In genomic region chr13:51698352-51698751, GRCh38 we compare ENCODE assay signal across 2 cellular contexts.
TF ChIP-seq lines count a peak whose summit lies in the region.

No MANE protein-coding gene starts in this region.

TF ChIP-seq in liver, 16 proteins besides CTCF, POLR2A, EP300 and RAD21 (continued from another document):
- TF ChIP-seq, protein P1, sequence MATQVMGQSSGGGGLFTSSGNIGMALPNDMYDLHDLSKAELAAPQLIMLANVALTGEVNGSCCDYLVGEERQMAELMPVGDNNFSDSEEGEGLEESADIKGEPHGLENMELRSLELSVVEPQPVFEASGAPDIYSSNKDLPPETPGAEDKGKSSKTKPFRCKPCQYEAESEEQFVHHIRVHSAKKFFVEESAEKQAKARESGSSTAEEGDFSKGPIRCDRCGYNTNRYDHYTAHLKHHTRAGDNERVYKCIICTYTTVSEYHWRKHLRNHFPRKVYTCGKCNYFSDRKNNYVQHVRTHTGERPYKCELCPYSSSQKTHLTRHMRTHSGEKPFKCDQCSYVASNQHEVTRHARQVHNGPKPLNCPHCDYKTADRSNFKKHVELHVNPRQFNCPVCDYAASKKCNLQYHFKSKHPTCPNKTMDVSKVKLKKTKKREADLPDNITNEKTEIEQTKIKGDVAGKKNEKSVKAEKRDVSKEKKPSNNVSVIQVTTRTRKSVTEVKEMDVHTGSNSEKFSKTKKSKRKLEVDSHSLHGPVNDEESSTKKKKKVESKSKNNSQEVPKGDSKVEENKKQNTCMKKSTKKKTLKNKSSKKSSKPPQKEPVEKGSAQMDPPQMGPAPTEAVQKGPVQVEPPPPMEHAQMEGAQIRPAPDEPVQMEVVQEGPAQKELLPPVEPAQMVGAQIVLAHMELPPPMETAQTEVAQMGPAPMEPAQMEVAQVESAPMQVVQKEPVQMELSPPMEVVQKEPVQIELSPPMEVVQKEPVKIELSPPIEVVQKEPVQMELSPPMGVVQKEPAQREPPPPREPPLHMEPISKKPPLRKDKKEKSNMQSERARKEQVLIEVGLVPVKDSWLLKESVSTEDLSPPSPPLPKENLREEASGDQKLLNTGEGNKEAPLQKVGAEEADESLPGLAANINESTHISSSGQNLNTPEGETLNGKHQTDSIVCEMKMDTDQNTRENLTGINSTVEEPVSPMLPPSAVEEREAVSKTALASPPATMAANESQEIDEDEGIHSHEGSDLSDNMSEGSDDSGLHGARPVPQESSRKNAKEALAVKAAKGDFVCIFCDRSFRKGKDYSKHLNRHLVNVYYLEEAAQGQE (IDR thresholded peaks at IDR 0.05) = no peak
- no peak for TF ChIP-seq YY1 (IDR thresholded peaks at IDR 0.05)
- peak; percentile 53 for TF ChIP-seq FOXA2 (IDR thresholded peaks at IDR 0.05)

TF ChIP-seq in HepG2, 621 proteins besides CTCF, POLR2A, EP300 and RAD21 (continued from another document):
- no peak for TF ChIP-seq ZNF275 (CRISPR knock-in tag; IDR thresholded peaks at IDR 0.05; ENCODE audit: borderline replicate concordance)
- no peak for TF ChIP-seq ZNF460 (CRISPR knock-in tag; IDR thresholded peaks at IDR 0.05; ENCODE audit: borderline replicate concordance)
- no peak for TF ChIP-seq HNRNPK (IDR thresholded peaks at IDR 0.05; ENCODE audit: low read depth, low read length, poor library complexity, severe bottlenecking)
- no peak for TF ChIP-seq MYNN (CRISPR knock-in tag; IDR thresholded peaks at IDR 0.05; ENCODE audit: low read depth)
- TF ChIP-seq ZFAT (CRISPR knock-in tag; conservative IDR thresholded peaks at IDR 0.05) = no peak
- no peak for TF ChIP-seq ZNF780A (CRISPR knock-in tag; IDR thresholded peaks at IDR 0.05)
- TF ChIP-seq SUZ12 (IDR thresholded peaks at IDR 0.05; ENCODE audit: low read depth, low read length) = no peak
- TF ChIP-seq MNT (IDR thresholded peaks at IDR 0.05) = no peak
- no peak for TF ChIP-seq ZNF160 (CRISPR knock-in tag; IDR thresholded peaks at IDR 0.05)
TF ChIP-seq in HepG2: peak in this region for 0.
